19 cellular contexts compared by ENCODE assay signal in genomic region chr13:50615234-50615633, GRCh38.
"Had no signal": no experiment of that assay in that cellular context is flagged by ENCODE, and none has a peak within 500 bp of the region (broad histone marks: within the 10 kb centered on the region; RNA-seq: fewer than 3 reads in every experiment).

No MANE protein-coding gene starts in this region.

- H3K27ac ChIP-seq: colonic mucosa, dorsolateral prefrontal cortex, esophagus muscularis mucosa, gastrocnemius medialis, heart right ventricle, left ventricle myocardium inferior, lower lobe of right lung had no signal

- H3K36me3 ChIP-seq: colonic mucosa, esophagus muscularis mucosa, gastrocnemius medialis, heart right ventricle, left ventricle myocardium inferior, lower lobe of right lung had no signal

- H3K36me3 Mint-ChIP-seq: mesothelial cell of epicardium; naive thymus-derived CD4-positive, alpha-beta T cell had no signal

- DNase-seq: colonic mucosa; dermis blood vessel endothelial cell; dorsolateral prefrontal cortex; effector CD4-positive, alpha-beta T cell; effector memory CD4-positive, alpha-beta T cell; foreskin melanocyte; gastrocnemius medialis; glutamatergic neuron; head of caudate nucleus; heart right ventricle; hippocampal formation; left cardiac atrium; left ventricle myocardium inferior; lower lobe of right lung; mesenchymal stem cell; naive thymus-derived CD4-positive, alpha-beta T cell had no signal

- H3K9me3 Mint-ChIP-seq: naive thymus-derived CD4-positive, alpha-beta T cell had no signal

- ATAC-seq: gastrocnemius medialis; heart right ventricle; left cardiac atrium; left lobe of liver; lower lobe of right lung; naive thymus-derived CD4-positive, alpha-beta T cell had no signal

- H3K4me1 ChIP-seq: colonic mucosa, esophagus muscularis mucosa, gastrocnemius medialis, lower lobe of right lung had no signal

- H3K27me3 ChIP-seq: colonic mucosa, dorsolateral prefrontal cortex, esophagus muscularis mucosa, gastrocnemius medialis, heart right ventricle had no signal

- H3K9me3 ChIP-seq: colonic mucosa, esophagus muscularis mucosa, gastrocnemius medialis, heart right ventricle, left ventricle myocardium inferior, lower lobe of right lung had no signal

- H3K4me3 ChIP-seq: colonic mucosa, dorsolateral prefrontal cortex, esophagus muscularis mucosa, gastrocnemius medialis, heart right ventricle, left ventricle myocardium inferior, lower lobe of right lung had no signal

- H3K4me3 Mint-ChIP-seq: mesothelial cell of epicardium; naive thymus-derived CD4-positive, alpha-beta T cell had no signal

- H3K27ac Mint-ChIP-seq: mesothelial cell of epicardium; naive thymus-derived CD4-positive, alpha-beta T cell had no signal
